In genomic region chr20:63703976-63704748, GRCh38 we compare ENCODE assay signal across 1 cellular context.
A peak's percentile ranks its signal among the peaks of the same experiment; 100 is the strongest.
TF ChIP-seq lines count a peak whose summit lies in the region.

No MANE protein-coding gene starts in this region.

TF ChIP-seq in HepG2, 621 proteins besides CTCF, POLR2A, EP300 and RAD21:
- no peak for TF ChIP-seq EZH2 (conservative IDR thresholded peaks at IDR 0.05; ENCODE audit: low read depth, low read length)
- TF ChIP-seq NFIB (CRISPR knock-in tag; IDR thresholded peaks at IDR 0.05; ENCODE audit: borderline replicate concordance) = 0 out of 2 replicates have a peak, but pooled peaks have one; percentile 7
- peak; percentile 69 for TF ChIP-seq AGO2 (optimal IDR thresholded peaks at IDR 0.05; ENCODE audit: low read depth, low read length)
- TF ChIP-seq SAFB2 (CRISPR knock-in tag; IDR thresholded peaks at IDR 0.05; ENCODE audit: borderline replicate concordance, low read depth) = 0 out of 2 replicates have a peak, but pooled peaks have one; percentile 29
- TF ChIP-seq ZNF776 (CRISPR knock-in tag; IDR thresholded peaks at IDR 0.05) = 0 out of 2 replicates have a peak, but pooled peaks have one; percentile 35
- TF ChIP-seq, protein P1, sequence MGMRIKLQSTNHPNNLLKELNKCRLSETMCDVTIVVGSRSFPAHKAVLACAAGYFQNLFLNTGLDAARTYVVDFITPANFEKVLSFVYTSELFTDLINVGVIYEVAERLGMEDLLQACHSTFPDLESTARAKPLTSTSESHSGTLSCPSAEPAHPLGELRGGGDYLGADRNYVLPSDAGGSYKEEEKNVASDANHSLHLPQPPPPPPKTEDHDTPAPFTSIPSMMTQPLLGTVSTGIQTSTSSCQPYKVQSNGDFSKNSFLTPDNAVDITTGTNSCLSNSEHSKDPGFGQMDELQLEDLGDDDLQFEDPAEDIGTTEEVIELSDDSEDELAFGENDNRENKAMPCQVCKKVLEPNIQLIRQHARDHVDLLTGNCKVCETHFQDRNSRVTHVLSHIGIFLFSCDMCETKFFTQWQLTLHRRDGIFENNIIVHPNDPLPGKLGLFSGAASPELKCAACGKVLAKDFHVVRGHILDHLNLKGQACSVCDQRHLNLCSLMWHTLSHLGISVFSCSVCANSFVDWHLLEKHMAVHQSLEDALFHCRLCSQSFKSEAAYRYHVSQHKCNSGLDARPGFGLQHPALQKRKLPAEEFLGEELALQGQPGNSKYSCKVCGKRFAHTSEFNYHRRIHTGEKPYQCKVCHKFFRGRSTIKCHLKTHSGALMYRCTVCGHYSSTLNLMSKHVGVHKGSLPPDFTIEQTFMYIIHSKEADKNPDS (CRISPR knock-in tag; IDR thresholded peaks at IDR 0.05) = no peak
- TF ChIP-seq ZNF264 (CRISPR knock-in tag; IDR thresholded peaks at IDR 0.05) = no peak
